In the genomic region with DNA sequence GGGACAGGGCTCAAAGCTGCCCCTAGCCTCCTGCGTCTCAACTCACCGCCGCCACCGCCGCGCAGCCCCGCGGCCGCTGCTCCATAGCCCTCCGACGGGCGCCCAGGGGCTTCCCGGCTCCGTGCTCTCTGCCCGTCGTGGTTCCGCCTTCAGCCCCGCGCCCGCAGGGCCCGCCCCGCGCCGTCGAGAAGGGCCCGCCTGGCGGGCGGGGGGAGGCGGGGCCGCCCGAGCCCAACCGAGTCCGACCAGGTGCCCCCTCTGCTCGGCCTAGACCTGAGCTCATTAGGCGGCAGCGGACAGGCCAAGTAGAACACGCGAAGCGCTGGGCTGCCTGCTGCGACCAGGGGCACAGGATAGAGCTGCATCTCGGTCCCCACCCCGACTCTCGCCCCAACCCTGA, we compare ENCODE assay signal across 9 cellular contexts.
DNase-seq lines count a peak whose midpoint lies in the region; ATAC-seq and TF ChIP-seq lines count a peak whose summit lies in the region.
"Had no signal": no experiment of that assay in that cellular context is flagged by ENCODE, and none has a peak within 500 bp of the region (broad histone marks: within the 10 kb centered on the region; RNA-seq: fewer than 3 reads in every experiment).

A gene with protein sequence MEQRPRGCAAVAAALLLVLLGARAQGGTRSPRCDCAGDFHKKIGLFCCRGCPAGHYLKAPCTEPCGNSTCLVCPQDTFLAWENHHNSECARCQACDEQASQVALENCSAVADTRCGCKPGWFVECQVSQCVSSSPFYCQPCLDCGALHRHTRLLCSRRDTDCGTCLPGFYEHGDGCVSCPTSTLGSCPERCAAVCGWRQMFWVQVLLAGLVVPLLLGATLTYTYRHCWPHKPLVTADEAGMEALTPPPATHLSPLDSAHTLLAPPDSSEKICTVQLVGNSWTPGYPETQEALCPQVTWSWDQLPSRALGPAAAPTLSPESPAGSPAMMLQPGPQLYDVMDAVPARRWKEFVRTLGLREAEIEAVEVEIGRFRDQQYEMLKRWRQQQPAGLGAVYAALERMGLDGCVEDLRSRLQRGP (minus strand): TSS at position 151 of the 400 bp plus-strand sequence. CDS start 66 bp downstream, at position 85.

- no peaks in the 10 kb centered on the region for H3K9me3 ChIP-seq in duodenal mucosa (ENCODE audit: control insufficient read depth in 1 of 2, low read length in 2 of 2)
- H3K9me3 ChIP-seq in tibial artery: no peaks in the 10 kb centered on the region
- H3K9me3 ChIP-seq: neutrophil had no signal

- intact Hi-C loops in tibial artery (cut with DNase I; ENCODE audit: low total_unique reads): no loop called here

- no peak for TF ChIP-seq CTCF in tibial artery (IDR thresholded peaks at IDR 0.05)

- H3K27me3 ChIP-seq in duodenal mucosa (ENCODE audit: control insufficient read depth in 1 of 2, insufficient read depth in 2 of 2, low read length in 2 of 2) (no peaks in the 10 kb centered on the region), rectal smooth muscle tissue (ENCODE audit: control insufficient read depth, insufficient read depth, low read length) (no peaks in the 10 kb centered on the region), tibial artery (peaks cover 0 to 63% of the 10 kb centered on the region in 2 donors)

- peaks cover 7 to 12% of the 10 kb centered on the region in 2 donors for H3K4me1 ChIP-seq in duodenal mucosa (ENCODE audit: control insufficient read depth in 1 of 2, insufficient read depth in 2 of 2, low read length in 2 of 2)
- no peaks in the 10 kb centered on the region for H3K4me1 ChIP-seq in rectal smooth muscle tissue (ENCODE audit: control insufficient read depth, insufficient read depth, low read length)
- no peaks in the 10 kb centered on the region for H3K4me1 ChIP-seq in tibial artery

- H3K36me3 ChIP-seq in duodenal mucosa (ENCODE audit: control insufficient read depth in 1 of 2, insufficient read depth in 2 of 2, low read length in 2 of 2) (peaks cover 27 to 29% of the 10 kb centered on the region in 2 donors), rectal smooth muscle tissue (ENCODE audit: control insufficient read depth, insufficient read depth, low read length) (peaks cover 5% of the 10 kb centered on the region), tibial artery (peaks cover 0 to 52% (median 34%) of the 10 kb centered on the region in 3 donors)
- H3K36me3 ChIP-seq: neutrophil had no signal

- H3K4me3 ChIP-seq in duodenal mucosa (ENCODE audit: low read depth in 1 of 2, low read length in 2 of 2): peak within 1 kb of the TSS; percentile 66 to 68
- H3K4me3 ChIP-seq in rectal smooth muscle tissue (ENCODE audit: low read length): peak within 1 kb of the TSS; percentile 46
- no peak within 1 kb of the TSS for H3K4me3 ChIP-seq in tibial artery

- DNase-seq in DMS53 treated with DMSO at 0.1 percent for 48 hours (lab: John Stamatoyannopoulos, UW; ENCODE audit: unreplicated experiment) (peak; percentile 50), SHP77 (lab: John Stamatoyannopoulos, UW) (no peak), tibial artery (no peak)
- DNase-seq in activated CD4-positive, alpha-beta T cell treated with anti-CD3 and anti-CD28 coated beads, Interleukin-2, amount 50 U/mL, for 4 hours: peak; percentile 47 to 58

- H3K27ac ChIP-seq in duodenal mucosa (ENCODE audit: low read depth, low read length): peak within 1 kb of the TSS; percentile 50
- H3K27ac ChIP-seq in rectal smooth muscle tissue (ENCODE audit: low read depth, low read length): no peak within 1 kb of the TSS
- H3K27ac ChIP-seq in tibial artery: no peak within 1 kb of the TSS
- H3K27ac ChIP-seq: neutrophil had no signal

- H3K9ac ChIP-seq in duodenal mucosa (ENCODE audit: low read depth in 1 of 2, low read length in 2 of 2) (peak within 1 kb of the TSS; percentile 68 to 69), rectal smooth muscle tissue (ENCODE audit: low read length) (no peak within 1 kb of the TSS)

- no peak for ATAC-seq in HG02981 (IDR thresholded peaks at IDR 0.05; ENCODE audit: unreplicated experiment)
- no peak for ATAC-seq in GM21360 (IDR thresholded peaks at IDR 0.05; ENCODE audit: unreplicated experiment)

Comparison
In these comparisons a context has a peak if more than half of its experiments do, and no peak if none do; other contexts are left out.
1. DNase-seq: peak in DMS53 treated with DMSO at 0.1 percent for 48 hours (single experiment) and activated CD4-positive, alpha-beta T cell treated with anti-CD3 and anti-CD28 coated beads, Interleukin-2, amount 50 U/mL, for 4 hours (2 of 2); none in SHP77 (0 of 2) and tibial artery (0 of 2).
2. H3K4me3 ChIP-seq: peak in duodenal mucosa (2 of 2) and rectal smooth muscle tissue (single experiment); none in tibial artery (0 of 2).